Comparison of ENCODE assay signal across 1 cellular context in the genomic region with DNA sequence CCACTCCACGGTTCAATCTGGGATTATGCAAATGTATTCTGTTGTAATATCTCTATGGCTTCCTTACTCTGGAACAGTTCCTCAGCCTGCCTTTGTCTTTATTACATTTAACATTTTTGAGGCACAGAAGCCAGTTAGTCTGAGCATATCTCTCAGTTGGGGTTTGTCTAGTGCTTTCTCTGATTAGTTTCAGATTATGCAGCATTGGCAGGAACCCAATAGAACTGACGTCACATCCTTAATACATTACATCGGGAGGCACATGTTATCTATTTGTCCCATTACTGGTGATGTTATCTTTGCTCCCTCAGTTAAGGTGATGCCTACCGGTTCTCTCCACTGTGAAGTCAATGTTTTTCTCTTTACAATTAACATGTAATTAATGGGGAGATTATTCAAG.
TF ChIP-seq lines count a peak whose summit lies in the region.

No MANE protein-coding gene starts in this region.

TF ChIP-seq in SK-N-SH treated with all-trans-retinoic acid at 6 μM for 48 hours, 23 proteins besides CTCF, POLR2A, EP300 and RAD21 (continued from another document):
- TF ChIP-seq PPARA (CRISPR knock-in tag; IDR thresholded peaks at IDR 0.05; ENCODE audit: borderline replicate concordance), result no peak
